In the genomic region with DNA sequence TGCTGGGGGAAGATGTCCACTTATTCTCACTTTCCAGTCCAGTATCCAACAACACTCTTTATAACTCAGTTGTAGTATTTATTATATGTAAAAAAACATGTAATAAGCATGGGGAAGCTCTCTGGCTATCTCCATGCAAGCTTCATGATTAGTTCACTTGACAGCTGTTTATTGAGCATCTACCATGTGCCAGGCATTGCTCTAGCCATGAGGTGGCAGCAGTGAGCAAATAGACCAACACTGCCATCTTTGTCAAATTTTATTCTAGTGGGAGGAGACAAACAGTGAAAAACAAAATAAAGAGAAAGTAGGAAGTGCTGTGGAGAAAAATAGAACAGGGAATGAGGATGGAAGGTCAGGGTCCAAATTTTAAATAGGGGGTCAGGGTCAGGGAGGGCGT, we compare ENCODE assay signal across 9 cellular contexts.
A peak's percentile ranks its signal among the peaks of the same experiment; 100 is the strongest.
DNase-seq lines count a peak whose midpoint lies in the region; ATAC-seq and TF ChIP-seq lines count a peak whose summit lies in the region.
"Had no signal": no experiment of that assay in that cellular context is flagged by ENCODE, and none has a peak within 500 bp of the region (broad histone marks: within the 10 kb centered on the region; RNA-seq: fewer than 3 reads in every experiment).

No MANE protein-coding gene starts in this region.

- CTCF ChIA-PET in PC-3 (lab: Charles Lee): no interaction called here

- no peaks in the 10 kb centered on the region for H3K9me2 ChIP-seq in PC-3 (replicated peaks; ENCODE audit: low read length)

- H2AFZ ChIP-seq in PC-3 (ENCODE audit: low read length): no peak overlapping the region

- TF ChIP-seq EP300 in ovary (IDR thresholded peaks at IDR 0.05): no peak

- no peak overlapping the region for H3K4me2 ChIP-seq in PC-3 (ENCODE audit: low read length)

- H3K9ac ChIP-seq in PC-3 (ENCODE audit: low read length): no peak overlapping the region

- H3K4me3 ChIP-seq in GM12875 (ENCODE audit: low read depth, low read length): no peak overlapping the region
- H3K4me3 ChIP-seq in PC-3 (ENCODE audit: low read length): no peak overlapping the region
- no peak overlapping the region for H3K4me3 ChIP-seq in ovary

- no peak for TF ChIP-seq POLR2A in ovary (IDR thresholded peaks at IDR 0.05)

- peak; percentile 64 for TF ChIP-seq CTCF in C4-2B (conservative IDR thresholded peaks at IDR 0.05)
- TF ChIP-seq CTCF in GM12875 (IDR thresholded peaks at IDR 0.05; ENCODE audit: borderline replicate concordance, insufficient read depth, low read depth, low read length): peak; percentile 48; the same call in 1 of the 2 replicates
- peak; percentile 58 for TF ChIP-seq CTCF in PC-3 (conservative IDR thresholded peaks at IDR 0.05; ENCODE audit: low read depth, low read length)
- no peak for TF ChIP-seq CTCF in ovary (IDR thresholded peaks at IDR 0.05)

- intact Hi-C loops in PC-3 (cut with micrococcal nuclease): no loop called here
- intact Hi-C loops in ovary (cut with DNase I): no loop called here

- H3K4me1 ChIP-seq in PC-3 (ENCODE audit: insufficient read depth, low read length) (no peaks in the 10 kb centered on the region), ovary (ENCODE audit: insufficient read depth) (no peaks in the 10 kb centered on the region)

- no peak for ATAC-seq in PC-3

- DNase-seq in PC-3: no peak
- peak; percentile 23 for DNase-seq in germinal center (ENCODE audit: low spot score)
- DNase-seq in pons (ENCODE audit: low spot score): no peak
- no peak for DNase-seq in ovary
- no peak for DNase-seq in activated effector memory CD4-positive, alpha-beta T cell treated with Interleukin-2 at 50 U/mL for 16 hours
- no peak for DNase-seq in ureter (ENCODE audit: low spot score)
- DNase-seq: NCI-H1417 treated with DMSO at 0.1 percent for 48 hours had no signal

- H3K27me3 ChIP-seq in PC-3 (ENCODE audit: low read length) (peaks cover 26% of the 10 kb centered on the region), ovary (no peaks in the 10 kb centered on the region)

- POLR2A ChIA-PET in PC-3 (lab: Charles Lee; ENCODE audit: unreplicated experiment): no interaction called here

- H3F3A ChIP-seq in PC-3 (ENCODE audit: low read length, unreplicated experiment): no peaks in the 10 kb centered on the region

- H3K36me3 ChIP-seq in PC-3 (ENCODE audit: low read depth, low read length) (no peaks in the 10 kb centered on the region), ovary (no peaks in the 10 kb centered on the region)

- no peaks in the 10 kb centered on the region for H3K79me2 ChIP-seq in PC-3 (ENCODE audit: low read length)

- no peaks in the 10 kb centered on the region for H4K20me1 ChIP-seq in PC-3 (ENCODE audit: low read length)

- BruUV-seq in PC-3 (replicated peaks; lab: Mats Ljungman, UMichigan): no TSS peak

- H3K9me3 ChIP-seq in PC-3 (ENCODE audit: low read length) (no peaks in the 10 kb centered on the region), ovary (no peaks in the 10 kb centered on the region)

- H3K27ac ChIP-seq in C4-2B (no peak overlapping the region), PC-3 (ENCODE audit: low read length) (no peak overlapping the region), ovary (no peak overlapping the region)

- WGBS in ovary, 3 donors: 45 to 67% (median 64%) methylated on average over 1 of the region's 1 CpG

Comparison
In these comparisons a context has a peak if more than half of its experiments do, and no peak if none do; other contexts are left out.
1. CTCF ChIP-seq: peak in C4-2B (single experiment), GM12875 (single experiment) and PC-3 (single experiment); none in ovary (0 of 3).